15 cellular contexts compared by ENCODE assay signal in genomic region chr5:78587081-78587774, GRCh38.
A peak's percentile ranks its signal among the peaks of the same experiment; 100 is the strongest.
DNase-seq lines count a peak whose midpoint lies in the region; ATAC-seq and TF ChIP-seq lines count a peak whose summit lies in the region.
"Had no signal": no experiment of that assay in that cellular context is flagged by ENCODE, and none has a peak within 500 bp of the region (broad histone marks: within the 10 kb centered on the region; RNA-seq: fewer than 3 reads in every experiment).

No MANE protein-coding gene starts in this region.

- DNase-seq in left ventricle myocardium inferior (no peak), right cardiac atrium (no peak), dedifferentiated amniotic fluid mesenchymal stem cell (ENCODE audit: extremely low spot score) (peak; percentile 33), activated gamma-delta T cell treated with Interleukin-2 at 50 U/mL for 16 hours (no peak), AG08396 (ENCODE audit: low spot score) (no peak)
- no peak for DNase-seq in activated CD4-positive, alpha-beta T cell treated with anti-CD3 and anti-CD28 coated beads for 36 hours
- DNase-seq: ACHN; Calu3; NCI-H774; pancreas; stimulated activated CD4-positive, alpha-beta T cell treated with anti-CD3 and anti-CD28 coated beads, Interleukin-15, amount 100 ng/mL, for 24 hours had no signal

- H3K36me3 Mint-ChIP-seq in nephron (ENCODE audit: low read depth) = peaks cover 76% of the 10 kb centered on the region
- no peaks in the 10 kb centered on the region for H3K36me3 Mint-ChIP-seq in activated CD4-positive, alpha-beta T cell treated with anti-CD3 and anti-CD28 coated beads for 36 hours (ENCODE audit: low read depth)
- H3K36me3 Mint-ChIP-seq: activated naive CD8-positive, alpha-beta T cell had no signal

- 68% methylated on average over 4 of the region's 4 CpGs for WGBS in right cardiac atrium

- CTCF ChIA-PET in activated CD4-positive, alpha-beta T cell treated with anti-CD3 and anti-CD28 coated beads for 36 hours (lab: Charles Lee) = interaction anchor here (1.2 kb wide), 1 partner anchor 23 kb away, joined by 3 read pairs; no protein-coding TSS in a partner anchor

- intact Hi-C loops in left ventricle myocardium inferior (cut with micrococcal nuclease) = no loop called here
- intact Hi-C loops in right cardiac atrium (cut with DNase I) = no loop called here
- intact Hi-C loops in activated CD4-positive, alpha-beta T cell treated with anti-CD3 and anti-CD28 coated beads for 36 hours (cut with DNase I, micrococcal nuclease) = no loop called here

- H3K4me1 ChIP-seq in left ventricle myocardium inferior = peaks cover 36% of the 10 kb centered on the region
- H3K4me1 ChIP-seq in right cardiac atrium (ENCODE audit: control insufficient read depth, insufficient read depth, low read length) = peaks cover 5% of the 10 kb centered on the region

- no peak for TF ChIP-seq CTCF in left ventricle myocardium inferior (IDR thresholded peaks at IDR 0.05; ENCODE audit: borderline replicate concordance)
- no peak for TF ChIP-seq CTCF in nephron (IDR thresholded peaks at IDR 0.05; ENCODE audit: unreplicated experiment in 3 of 3)

- H3K9me3 Mint-ChIP-seq in nephron = peaks cover 20% of the 10 kb centered on the region
- H3K9me3 Mint-ChIP-seq in activated CD4-positive, alpha-beta T cell treated with anti-CD3 and anti-CD28 coated beads for 36 hours (ENCODE audit: low read depth) = peaks cover 6% of the 10 kb centered on the region

- ATAC-seq in right cardiac atrium (no peak), HG03175 (IDR thresholded peaks at IDR 0.05; ENCODE audit: unreplicated experiment) (no peak)
- ATAC-seq in activated CD4-positive, alpha-beta T cell treated with anti-CD3 and anti-CD28 coated beads for 36 hours = no peak

- H3K4me1 Mint-ChIP-seq in nephron = peaks cover 43% of the 10 kb centered on the region
- no peaks in the 10 kb centered on the region for H3K4me1 Mint-ChIP-seq in activated CD4-positive, alpha-beta T cell treated with anti-CD3 and anti-CD28 coated beads for 36 hours

- H3K27me3 Mint-ChIP-seq in nephron (ENCODE audit: low read depth) = no peaks in the 10 kb centered on the region
- peaks cover 2% of the 10 kb centered on the region for H3K27me3 Mint-ChIP-seq in activated CD4-positive, alpha-beta T cell treated with anti-CD3 and anti-CD28 coated beads for 36 hours

- H3K27ac Mint-ChIP-seq in nephron = peak overlapping the region in 2 of 3 experiments; percentile 35 to 65
- no peak overlapping the region for H3K27ac Mint-ChIP-seq in activated CD4-positive, alpha-beta T cell treated with anti-CD3 and anti-CD28 coated beads for 36 hours
- H3K27ac Mint-ChIP-seq: activated naive CD8-positive, alpha-beta T cell; T-helper 2 cell treated with Interferon-gamma antibody and Interleukin-4, amounts not matched to agents 5 μg/mL and 100 μg/mL, for 36 hours had no signal

- no peak overlapping the region for H3K4me3 Mint-ChIP-seq in nephron
- no peak overlapping the region for H3K4me3 Mint-ChIP-seq in activated CD4-positive, alpha-beta T cell treated with anti-CD3 and anti-CD28 coated beads for 36 hours
- H3K4me3 Mint-ChIP-seq: activated naive CD8-positive, alpha-beta T cell; T-helper 2 cell treated with Interferon-gamma antibody and Interleukin-4, amounts not matched to agents 5 μg/mL and 100 μg/mL, for 36 hours had no signal

- POLR2A ChIA-PET in activated CD4-positive, alpha-beta T cell treated with anti-CD3 and anti-CD28 coated beads for 36 hours (lab: Charles Lee) = no interaction called here

- H3K27ac ChIP-seq in left ventricle myocardium inferior (replicated peaks) (peak overlapping the region; percentile 50), right cardiac atrium (ENCODE audit: low read length) (no peak overlapping the region)

- H3K9me3 ChIP-seq in left ventricle myocardium inferior (replicated peaks) = no peaks in the 10 kb centered on the region
- H3K9me3 ChIP-seq in right cardiac atrium (ENCODE audit: control insufficient read depth, low read length) = no peaks in the 10 kb centered on the region
- H3K9me3 ChIP-seq: pancreas had no signal

- H3K27me3 ChIP-seq in left ventricle myocardium inferior (ENCODE audit: low read depth) (no peaks in the 10 kb centered on the region), right cardiac atrium (ENCODE audit: control insufficient read depth, insufficient read depth) (no peaks in the 10 kb centered on the region)
- H3K27me3 ChIP-seq: pancreas had no signal

- H3K4me3 ChIP-seq in left ventricle myocardium inferior (no peak overlapping the region), right cardiac atrium (ENCODE audit: low read length) (no peak overlapping the region)
- H3K4me3 ChIP-seq: pancreas had no signal

- H3K36me3 ChIP-seq in left ventricle myocardium inferior = peaks cover 4% of the 10 kb centered on the region
- H3K36me3 ChIP-seq: pancreas had no signal
